In the genomic region with DNA sequence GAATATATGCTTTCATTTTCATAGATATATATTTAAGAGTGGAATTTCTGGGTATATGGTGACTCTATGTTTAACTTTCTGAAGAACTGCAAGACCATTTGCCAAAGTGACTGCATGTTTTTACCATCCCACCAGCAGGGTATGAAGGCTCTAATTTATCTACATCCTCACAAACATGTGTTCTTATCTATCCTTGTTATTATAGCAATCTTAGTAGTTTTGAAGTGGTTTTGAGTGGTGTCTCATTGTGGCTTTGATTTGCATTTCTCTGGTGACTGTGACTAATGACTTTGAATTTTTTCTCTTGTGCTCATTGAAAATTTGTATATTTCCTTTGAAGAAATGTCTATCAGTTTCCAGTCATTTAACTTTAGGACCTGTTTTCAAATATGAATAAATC, we compare ENCODE assay signal across 18 cellular contexts.
DNase-seq lines count a peak whose midpoint lies in the region; ATAC-seq and TF ChIP-seq lines count a peak whose summit lies in the region.
"Had no signal": no experiment of that assay in that cellular context is flagged by ENCODE, and none has a peak within 500 bp of the region (broad histone marks: within the 10 kb centered on the region; RNA-seq: fewer than 3 reads in every experiment).

No MANE protein-coding gene starts in this region.

- TF ChIP-seq CTCF in MM.1S (IDR thresholded peaks at IDR 0.05; ENCODE audit: low read length) (no peak), brain microvascular endothelial cell (IDR thresholded peaks at IDR 0.05; ENCODE audit: low read depth, low read length, missing control alignments) (peak; percentile 22), colonic mucosa (IDR thresholded peaks at IDR 0.05) (no peak)

- no peaks in the 10 kb centered on the region for H3K9me3 ChIP-seq in MM.1S (replicated peaks; ENCODE audit: insufficient read depth, low read length)
- H3K9me3 ChIP-seq in colonic mucosa: no peaks in the 10 kb centered on the region
- H3K9me3 ChIP-seq: neutrophil, thyroid gland had no signal

- H3K9me2 ChIP-seq in MM.1S (replicated peaks; ENCODE audit: insufficient read depth, low read length): no peaks in the 10 kb centered on the region

- no peaks in the 10 kb centered on the region for H4K20me1 ChIP-seq in MM.1S (ENCODE audit: insufficient read depth, low read length)

- H3K9ac ChIP-seq in MM.1S (ENCODE audit: low read length): no peak overlapping the region
- H3K9ac ChIP-seq in colonic mucosa (ENCODE audit: low read depth in 2 of 2, low read length in 2 of 2): no peak overlapping the region

- H3K4me3 Mint-ChIP-seq in activated T-cell treated with anti-CD3 and anti-CD28 coated beads, Interleukin-2, amount 50 U/mL, for 4 hours: no peak overlapping the region
- H3K4me3 Mint-ChIP-seq: activated CD8-positive, alpha-beta memory T cell treated with anti-CD3 and anti-CD28 coated beads, Interleukin-2, amount 10 ng/mL, durations not matched to agents 7 days and 5 days; central memory CD8-positive, alpha-beta T cell had no signal

- H3F3A ChIP-seq in MM.1S (ENCODE audit: insufficient read depth, low read length): no peaks in the 10 kb centered on the region

- no peaks in the 10 kb centered on the region for H3K36me3 Mint-ChIP-seq in activated T-cell treated with anti-CD3 and anti-CD28 coated beads, Interleukin-2, amount 50 U/mL, for 4 hours (ENCODE audit: insufficient read depth)
- H3K36me3 Mint-ChIP-seq: activated CD8-positive, alpha-beta memory T cell treated with anti-CD3 and anti-CD28 coated beads, Interleukin-2, amount 10 ng/mL, durations not matched to agents 7 days and 5 days had no signal

- in situ Hi-C loops in brain microvascular endothelial cell (cut with HindIII; ENCODE audit: low pct_ligation_motif_present, low sequenced_read_pairs): no loop called here

- no peaks in the 10 kb centered on the region for H3K36me3 ChIP-seq in MM.1S (replicated peaks; ENCODE audit: insufficient read depth, low read length)
- no peaks in the 10 kb centered on the region for H3K36me3 ChIP-seq in brain microvascular endothelial cell (replicated peaks)
- H3K36me3 ChIP-seq in colonic mucosa: no peaks in the 10 kb centered on the region
- H3K36me3 ChIP-seq: neutrophil, thyroid gland had no signal

- H3K4me1 Mint-ChIP-seq in activated T-cell treated with anti-CD3 and anti-CD28 coated beads, Interleukin-2, amount 50 U/mL, for 4 hours (ENCODE audit: low read depth): no peaks in the 10 kb centered on the region
- H3K4me1 Mint-ChIP-seq: activated CD8-positive, alpha-beta memory T cell treated with anti-CD3 and anti-CD28 coated beads, Interleukin-2, amount 10 ng/mL, durations not matched to agents 7 days and 5 days; central memory CD8-positive, alpha-beta T cell had no signal

- H3K27ac ChIP-seq in MM.1S (ENCODE audit: low read length): no peak overlapping the region
- no peak overlapping the region for H3K27ac ChIP-seq in brain microvascular endothelial cell
- no peak overlapping the region for H3K27ac ChIP-seq in colonic mucosa
- H3K27ac ChIP-seq: neutrophil, thyroid gland had no signal

- H2AFZ ChIP-seq in MM.1S (ENCODE audit: low read length): no peak overlapping the region

- no peak overlapping the region for H3K4me2 ChIP-seq in MM.1S (ENCODE audit: low read depth, low read length)

- ATAC-seq in activated T-cell treated with anti-CD3 and anti-CD28 coated beads, Interleukin-2, amount 50 U/mL, for 4 hours: peak; percentile 83 to 84
- ATAC-seq: activated CD8-positive, alpha-beta memory T cell treated with anti-CD3 and anti-CD28 coated beads, Interleukin-2, amount 10 ng/mL, durations not matched to agents 7 days and 5 days; sciatic nerve had no signal

- no peaks in the 10 kb centered on the region for H3K27me3 Mint-ChIP-seq in activated T-cell treated with anti-CD3 and anti-CD28 coated beads, Interleukin-2, amount 50 U/mL, for 4 hours (ENCODE audit: low read depth)
- H3K27me3 Mint-ChIP-seq: activated CD8-positive, alpha-beta memory T cell treated with anti-CD3 and anti-CD28 coated beads, Interleukin-2, amount 10 ng/mL, durations not matched to agents 7 days and 5 days; central memory CD8-positive, alpha-beta T cell had no signal

- H3K4me1 ChIP-seq in MM.1S (ENCODE audit: low read length) (no peaks in the 10 kb centered on the region), colonic mucosa (no peaks in the 10 kb centered on the region)
- H3K4me1 ChIP-seq: thyroid gland had no signal

- intact Hi-C loops in colonic mucosa (cut with DNase I): no loop called here

- no peak overlapping the region for H3K4me3 ChIP-seq in MM.1S (ENCODE audit: low read length)
- no peak overlapping the region for H3K4me3 ChIP-seq in brain microvascular endothelial cell (ENCODE audit: low read depth, low read length)
- no peak overlapping the region for H3K4me3 ChIP-seq in colonic mucosa
- H3K4me3 ChIP-seq: thyroid gland had no signal

- H3K27me3 ChIP-seq in MM.1S (replicated peaks; ENCODE audit: insufficient read depth, low read length) (no peaks in the 10 kb centered on the region), brain microvascular endothelial cell (replicated peaks) (no peaks in the 10 kb centered on the region), colonic mucosa (no peaks in the 10 kb centered on the region)
- H3K27me3 ChIP-seq: neutrophil, thyroid gland had no signal

- H3K9me3 Mint-ChIP-seq in activated T-cell treated with anti-CD3 and anti-CD28 coated beads, Interleukin-2, amount 50 U/mL, for 4 hours: no peaks in the 10 kb centered on the region

- no peak for DNase-seq in activated T-cell treated with anti-CD3 and anti-CD28 coated beads, Interleukin-2, amount 50 U/mL, for 4 hours
- DNase-seq in activated T-cell treated with anti-CD3 and anti-CD28 coated beads, Interleukin-2, amount 50 U/mL, for 48 hours: no peak
- peak; percentile 27 for DNase-seq in MM.1S
- DNase-seq in brain microvascular endothelial cell: peak; percentile 45
- DNase-seq in renal cortical epithelial cell (ENCODE audit: low read depth): peak; percentile 35
- no peak for DNase-seq in OCI-M2 (lab: John Stamatoyannopoulos, UW; ENCODE audit: unreplicated experiment)
- no peak for DNase-seq in colonic mucosa
- DNase-seq in nucleus accumbens (lab: John Stamatoyannopoulos, UW): no peak
- DNase-seq: activated CD8-positive, alpha-beta memory T cell treated with anti-CD3 and anti-CD28 coated beads, Interleukin-2, amount 10 ng/mL, durations not matched to agents 7 days and 5 days; activated naive CD4-positive, alpha-beta T cell treated with anti-CD3 and anti-CD28 coated beads, Interleukin-2, amount 50 U/mL, for 16 hours; glutamatergic neuron; islet precursor cell; SIG-M5; stimulated activated CD4-positive, alpha-beta T cell treated with anti-CD3 and anti-CD28 coated beads, Interleukin-4, amount 100 ng/mL, for 1 hour; thyroid gland had no signal

- H3K79me2 ChIP-seq in MM.1S (ENCODE audit: low read length): no peaks in the 10 kb centered on the region

Comparison
In these comparisons a context has a peak if more than half of its experiments do, and no peak if none do; other contexts are left out.
1. DNase-seq: peak in MM.1S (single experiment), brain microvascular endothelial cell (single experiment) and renal cortical epithelial cell (single experiment); none in activated T-cell treated with anti-CD3 and anti-CD28 coated beads, Interleukin-2, amount 50 U/mL, for 4 hours (single experiment), activated T-cell treated with anti-CD3 and anti-CD28 coated beads, Interleukin-2, amount 50 U/mL, for 48 hours (0 of 2), OCI-M2 (single experiment), colonic mucosa (single experiment) and nucleus accumbens (0 of 56).